Comparison of ENCODE assay signal across 8 cellular contexts in genomic region chr1:26306290-26307221, GRCh38. TPM values are rescaled to one million over a fixed set of nuclear protein-coding genes. Genes with fewer than 3 reads are reported as not detected.
DNase-seq lines count a peak whose midpoint lies in the region; ATAC-seq and TF ChIP-seq lines count a peak whose summit lies in the region.

Gene UBXN11 (minus strand): TSS chr1:26306636. CDS start chr1:26302883, 3,753 bp downstream.

- DNase-seq in NCI-H1105 (lab: John Stamatoyannopoulos, UW) = peak; percentile 96
- peak; percentile 88 for DNase-seq in SKM-1 (lab: John Stamatoyannopoulos, UW; ENCODE audit: unreplicated experiment)
- DNase-seq in head of caudate nucleus = peak; percentile 75 to 96 (median 90)
- DNase-seq in osteocyte (ENCODE audit: extremely low spot score, unreplicated experiment) = peak; percentile 95

- TF ChIP-seq POLR2A in GM10847 (IDR thresholded peaks at IDR 0.05; ENCODE audit: extremely low read depth, insufficient read length) = peak; percentile 44

- peak within 1 kb of the TSS; percentile 98 for H3K27ac Mint-ChIP-seq in activated naive CD4-positive, alpha-beta T cell treated with anti-CD3 and anti-CD28 coated beads, Interleukin-2, amount 50 U/mL, for 24 hours
- peak within 1 kb of the TSS; percentile 94 for H3K27ac Mint-ChIP-seq in osteocyte (ENCODE audit: unreplicated experiment)

- no peaks in the 10 kb centered on the region for H3K27me3 Mint-ChIP-seq in activated naive CD4-positive, alpha-beta T cell treated with anti-CD3 and anti-CD28 coated beads, Interleukin-2, amount 50 U/mL, for 24 hours
- no peaks in the 10 kb centered on the region for H3K27me3 Mint-ChIP-seq in osteocyte (ENCODE audit: unreplicated experiment)

- peaks cover 33% of the 10 kb centered on the region for H3K4me1 Mint-ChIP-seq in activated naive CD4-positive, alpha-beta T cell treated with anti-CD3 and anti-CD28 coated beads, Interleukin-2, amount 50 U/mL, for 24 hours
- H3K4me1 Mint-ChIP-seq in osteocyte (ENCODE audit: unreplicated experiment) = peaks cover 19% of the 10 kb centered on the region

- no peaks in the 10 kb centered on the region for H3K36me3 Mint-ChIP-seq in activated naive CD4-positive, alpha-beta T cell treated with anti-CD3 and anti-CD28 coated beads, Interleukin-2, amount 50 U/mL, for 24 hours
- H3K36me3 Mint-ChIP-seq in osteocyte (ENCODE audit: unreplicated experiment) = no peaks in the 10 kb centered on the region

- peaks cover 26% of the 10 kb centered on the region for H3K4me1 ChIP-seq in thymus (ENCODE audit: control insufficient read depth, insufficient read depth, low read length)

- H3K4me3 ChIP-seq in thymus (ENCODE audit: low read length) = peak within 1 kb of the TSS; percentile 58

- intact Hi-C loops in head of caudate nucleus (cut with DNase I) = no loop called here

- no peaks in the 10 kb centered on the region for H3K9me3 ChIP-seq in thymus (ENCODE audit: control insufficient read depth)

- H3K4me3 Mint-ChIP-seq in activated naive CD4-positive, alpha-beta T cell treated with anti-CD3 and anti-CD28 coated beads, Interleukin-2, amount 50 U/mL, for 24 hours = peak within 1 kb of the TSS; percentile 100
- H3K4me3 Mint-ChIP-seq in osteocyte (ENCODE audit: unreplicated experiment) = peak within 1 kb of the TSS; percentile 98

- peak within 1 kb of the TSS; percentile 91 for H3K27ac ChIP-seq in thymus (ENCODE audit: low read depth)

- no peak for TF ChIP-seq CTCF in osteocyte (IDR thresholded peaks at IDR 0.05)

- ATAC-seq in HG02642 (IDR thresholded peaks at IDR 0.05; ENCODE audit: poor library complexity, unreplicated experiment) = peak; percentile 98

- 1% methylated on average over 51 of the region's 51 CpGs for WGBS in thymus

- no peaks in the 10 kb centered on the region for H3K27me3 ChIP-seq in thymus (ENCODE audit: control insufficient read depth, insufficient read depth)

- no peaks in the 10 kb centered on the region for H3K36me3 ChIP-seq in thymus (ENCODE audit: control insufficient read depth, insufficient read depth)

- no peaks in the 10 kb centered on the region for H3K9me3 Mint-ChIP-seq in activated naive CD4-positive, alpha-beta T cell treated with anti-CD3 and anti-CD28 coated beads, Interleukin-2, amount 50 U/mL, for 24 hours
- no peaks in the 10 kb centered on the region for H3K9me3 Mint-ChIP-seq in osteocyte (ENCODE audit: unreplicated experiment)

RNA-seq across cellular contexts. Expression of gene UBXN11, which starts in this region (rescaled TPM):
- total RNA-seq in osteocyte = 16.6 and 17.0 TPM in 2 replicates
- polyA plus RNA-seq in thymus = 42.7 TPM

Comparison
In these comparisons a context has a peak if more than half of its experiments do, and no peak if none do; other contexts are left out.
1. Peak in every context shown above with its lines: DNase-seq, ATAC-seq, H3K4me3 ChIP-seq and H3K27ac ChIP-seq.